In the genomic region with DNA sequence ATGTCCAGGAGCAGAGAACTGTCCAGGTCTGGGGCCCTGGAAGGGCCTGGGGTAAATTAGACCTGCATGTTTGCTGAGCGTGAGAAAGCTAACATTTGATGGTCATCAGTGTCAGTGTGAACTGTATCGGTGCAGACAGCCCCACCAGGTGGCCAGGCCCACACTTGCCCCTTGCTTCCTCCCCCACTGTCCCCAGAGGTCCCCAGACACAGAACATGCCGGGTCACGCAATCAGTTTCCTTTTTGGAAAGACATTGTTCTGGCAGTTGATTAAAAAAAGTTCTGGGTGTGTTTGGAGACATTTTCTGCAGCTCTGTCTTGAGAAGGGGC, we compare ENCODE assay signal across 10 cellular contexts. TPM values are rescaled to one million over a fixed set of nuclear protein-coding genes. Genes with fewer than 3 reads are reported as not detected.
A peak's percentile ranks its signal among the peaks of the same experiment; 100 is the strongest.
DNase-seq lines count a peak whose midpoint lies in the region; ATAC-seq and TF ChIP-seq lines count a peak whose summit lies in the region.
"Had no signal": no experiment of that assay in that cellular context is flagged by ENCODE, and none has a peak within 500 bp of the region (broad histone marks: within the 10 kb centered on the region; RNA-seq: fewer than 3 reads in every experiment).

No MANE protein-coding gene starts in this region.

- H3K79me1 ChIP-seq in neuronal stem cell (ENCODE audit: low read depth, low read length): peaks cover 6% of the 10 kb centered on the region

- TF ChIP-seq POLR2A in body of pancreas (IDR thresholded peaks at IDR 0.05): no peak

- TF ChIP-seq CTCF in GM12872 (IDR thresholded peaks at IDR 0.05; ENCODE audit: insufficient read depth, low read depth, low read length) (0 out of 3 replicates have a peak, but pooled peaks have one; percentile 21), body of pancreas (IDR thresholded peaks at IDR 0.05) (peak in 1 of 7 experiments; percentile 22)

- H3K14ac ChIP-seq in neuronal stem cell (ENCODE audit: low read length): no peak overlapping the region

- no peak overlapping the region for H3K23ac ChIP-seq in neuronal stem cell (ENCODE audit: low read depth, low read length, poor library complexity)

- H3K4me3 ChIP-seq in MG63 (peak overlapping the region; percentile 43), body of pancreas (no peak overlapping the region), neuronal stem cell (ENCODE audit: low read length in 2 of 2) (no peak overlapping the region)

- no peak overlapping the region for H2BK120ac ChIP-seq in neuronal stem cell (ENCODE audit: low read depth, low read length)

- H3K9ac ChIP-seq in neuronal stem cell (ENCODE audit: low read depth, low read length, poor library complexity): no peak overlapping the region

- WGBS in body of pancreas, 2 donors: 49 to 56% methylated on average over 4 of the region's 4 CpGs
- WGBS in neuronal stem cell (ENCODE audit: extremely low coverage in 2 of 2, insufficient read length in 2 of 2, insufficient replicate concordance in 1 of 2), 2 donors: no CpG with 5 or more reads among the region's 4 CpGs

- intact Hi-C loops in body of pancreas (cut with DNase I): no loop called here

- H3K27me3 ChIP-seq in MG63 (peaks cover 16% of the 10 kb centered on the region), body of pancreas (peaks cover 0 to 8% of the 10 kb centered on the region in 2 donors), neuronal stem cell (ENCODE audit: control insufficient read depth in 3 of 3, insufficient read depth in 3 of 3, low read depth in 1 of 3, low read length in 3 of 3) (peaks cover 8 to 47% (median 47%) of the 10 kb centered on the region in 3 experiments)

- H3K18ac ChIP-seq in neuronal stem cell (ENCODE audit: low read length): no peak overlapping the region

- H3K9me3 ChIP-seq in MG63 (no peaks in the 10 kb centered on the region), body of pancreas (no peaks in the 10 kb centered on the region), neuronal stem cell (replicated peaks in 1 of 2; ENCODE audit: control insufficient read depth in 2 of 2, insufficient read depth in 1 of 2, low read depth in 1 of 2, low read length in 2 of 2) (no peaks in the 10 kb centered on the region)
- H3K9me3 ChIP-seq: vagina had no signal

- no peak overlapping the region for H2AFZ ChIP-seq in neuronal stem cell (ENCODE audit: low read length)

- H3K4me1 ChIP-seq in body of pancreas (peaks cover 33% of the 10 kb centered on the region), neuronal stem cell (ENCODE audit: control insufficient read depth in 2 of 2, insufficient read depth in 1 of 2, low read depth in 1 of 2, low read length in 2 of 2) (peaks cover 6 to 11% of the 10 kb centered on the region in 2 donors)

- H3K27ac ChIP-seq in body of pancreas (no peak overlapping the region), neuronal stem cell (replicated peaks; ENCODE audit: low read length) (no peak overlapping the region)
- H3K27ac ChIP-seq: vagina had no signal

- H2AK5ac ChIP-seq in neuronal stem cell (ENCODE audit: low read depth, low read length): peak overlapping the region; percentile 76

- no peak overlapping the region for H3K4me2 ChIP-seq in neuronal stem cell (ENCODE audit: insufficient read depth, low read length, poor library complexity, severe bottlenecking)

- ATAC-seq in body of pancreas: no peak

- H4K91ac ChIP-seq in neuronal stem cell (ENCODE audit: low read depth, low read length, poor library complexity): no peak overlapping the region

- no peak overlapping the region for H2BK15ac ChIP-seq in neuronal stem cell (ENCODE audit: low read length)

- H3K36me3 ChIP-seq in MG63 (peaks cover 3% of the 10 kb centered on the region; the same call in 1 of the 2 replicates), body of pancreas (replicated peaks in 1 of 2; ENCODE audit: insufficient read depth in 1 of 2, low read depth in 2 of 2) (no peaks in the 10 kb centered on the region), neuronal stem cell (replicated peaks in 1 of 2; ENCODE audit: control insufficient read depth in 2 of 2, insufficient read depth in 2 of 2, low read length in 2 of 2) (no peaks in the 10 kb centered on the region)
- H3K36me3 ChIP-seq: vagina had no signal

- H3K4ac ChIP-seq in neuronal stem cell (ENCODE audit: low read length): no peak overlapping the region

- H4K8ac ChIP-seq in neuronal stem cell (ENCODE audit: low read depth, low read length): no peak overlapping the region

- no peak overlapping the region for H2BK12ac ChIP-seq in neuronal stem cell (ENCODE audit: low read length)

- DNase-seq in MG63 (peak; percentile 33), body of pancreas (peak in 3 of 4 donors; percentile 8 to 15 (median 11)), neuronal stem cell (ENCODE audit: low spot score) (no peak), cerebellum (ENCODE audit: low spot score) (no peak)
- DNase-seq in stimulated activated naive CD4-positive, alpha-beta T cell treated with Interleukin-2 at 50 U/mL for 16 hours (lab: John Stamatoyannopoulos, UW): no peak
- no peak for DNase-seq in activated CD8-positive, alpha-beta memory T cell treated with anti-CD3 and anti-CD28 coated beads for 24 hours
- DNase-seq: HFFc6; stimulated activated CD4-positive, alpha-beta T cell treated with anti-CD3 and anti-CD28 coated beads, Interleukin-2, amount 100 ng/mL, for 24 hours had no signal

- peak overlapping the region; percentile 47 for H2BK5ac ChIP-seq in neuronal stem cell (ENCODE audit: low read length)

RNA-seq across cellular contexts. Expression of gene NKD2, which starts 1.5 kb away (rescaled TPM):
- 3.4 and 5.7 TPM in 2 replicates for total RNA-seq in MG63 (2014; rRNA removed; shearing (Covaris generic); ENCODE audit: low replicate concordance)
- 10 to 100 TPM in 1 of 2 donors, 1 to 10 TPM in 1; 4.2 to 12.2 TPM for total RNA-seq in body of pancreas
- 11.1 TPM for polyA plus RNA-seq in neuronal stem cell (2013, experiment 1 of 2)
- 11.1 TPM for polyA plus RNA-seq in neuronal stem cell (2013, experiment 2 of 2)
- 8.0 TPM for total RNA-seq in cerebellum
- total RNA-seq: HFFc6 had no signal

Comparison
In these comparisons a context has a peak if more than half of its experiments do, and no peak if none do; other contexts are left out.
1. DNase-seq: peak in MG63 (single experiment) and body of pancreas (3 of 4); none in neuronal stem cell (single experiment), stimulated activated naive CD4-positive, alpha-beta T cell treated with Interleukin-2 at 50 U/mL for 16 hours (single experiment), activated CD8-positive, alpha-beta memory T cell treated with anti-CD3 and anti-CD28 coated beads for 24 hours (single experiment) and cerebellum (single experiment).